ENCODE assay signal across 10 cellular contexts in genomic region chr2:72367530-72368225, GRCh38.
DNase-seq lines count a peak whose midpoint lies in the region; ATAC-seq, FAIRE-seq and TF ChIP-seq lines count a peak whose summit lies in the region.
"Had no signal": no experiment of that assay in that cellular context is flagged by ENCODE, and none has a peak within 500 bp of the region (broad histone marks: within the 10 kb centered on the region; RNA-seq: fewer than 3 reads in every experiment).

No MANE protein-coding gene starts in this region.

- H3K27me3 Mint-ChIP-seq in osteocyte (ENCODE audit: unreplicated experiment) (no peaks in the 10 kb centered on the region), CD14-positive monocyte (ENCODE audit: low read depth in 3 of 3) (peaks cover 0 to 1% (median 0%) of the 10 kb centered on the region in 3 donors)
- no peaks in the 10 kb centered on the region for H3K27me3 Mint-ChIP-seq in stimulated activated memory B cell treated with anti-CD40 and anti-IgM and Interleukin-4, amounts not matched to agents 10 μg/mL and 1 μg/mL and 100 μg/mL, for 72 hours

- TF ChIP-seq CTCF in D721Med (IDR thresholded peaks at IDR 0.05; ENCODE audit: insufficient read depth, missing control alignments) (peak; percentile 23), fibroblast of mammary gland (conservative IDR thresholded peaks at IDR 0.05; ENCODE audit: control insufficient read depth, insufficient read depth, low read depth, low read length) (peak; percentile 51), osteocyte (IDR thresholded peaks at IDR 0.05) (peak; percentile 18), CD14-positive monocyte (IDR thresholded peaks at IDR 0.05) (no peak)

- peaks cover 15% of the 10 kb centered on the region for H3K9me3 Mint-ChIP-seq in osteocyte (ENCODE audit: unreplicated experiment)
- H3K9me3 Mint-ChIP-seq in CD14-positive monocyte, result peaks cover 3 to 14% (median 7%) of the 10 kb centered on the region in 7 donors
- H3K9me3 Mint-ChIP-seq in stimulated activated memory B cell treated with anti-CD40 and anti-IgM and Interleukin-4, amounts not matched to agents 10 μg/mL and 1 μg/mL and 100 μg/mL, for 72 hours, result no peaks in the 10 kb centered on the region

- DNase-seq in D721Med (ENCODE audit: insufficient read length, low spot score) (no peak), RKO (ENCODE audit: low spot score) (peak; percentile 46), fibroblast of mammary gland (ENCODE audit: low read depth) (peak; percentile 91), osteocyte (ENCODE audit: extremely low spot score, unreplicated experiment) (no peak), CD14-positive monocyte (ENCODE audit: low spot score) (no peak)
- DNase-seq in activated CD4-positive, alpha-beta T cell treated with anti-CD3 and anti-CD28 coated beads for 4 hours, result no peak

- FAIRE-seq in D721Med (lab: Jason Lieb, UNC), result no peak
- FAIRE-seq: K562 had no signal

- ATAC-seq in GM18861 (IDR thresholded peaks at IDR 0.05; ENCODE audit: unreplicated experiment), result no peak
- ATAC-seq in stimulated activated memory B cell treated with anti-CD40 and anti-IgM and Interleukin-4, amounts not matched to agents 10 μg/mL and 1 μg/mL and 100 μg/mL, for 72 hours, result no peak
- ATAC-seq: K562 had no signal

- intact Hi-C loops in CD14-positive monocyte (cut with micrococcal nuclease), result no loop called here

- H3K27ac Mint-ChIP-seq in osteocyte (ENCODE audit: unreplicated experiment) (no peak overlapping the region), CD14-positive monocyte (no peak overlapping the region)
- H3K27ac Mint-ChIP-seq in stimulated activated memory B cell treated with anti-CD40 and anti-IgM and Interleukin-4, amounts not matched to agents 10 μg/mL and 1 μg/mL and 100 μg/mL, for 72 hours, result no peak overlapping the region
- H3K27ac Mint-ChIP-seq: activated T-helper 1 cell treated with anti-CD3 and anti-CD28 coated beads, Interleukin-12 subunit alpha, Interleukin-12 subunit beta, Interleukin-2, Interleukin-4 antibody, amounts not matched to agents 30 ng/mL and 10 ng/mL and 1 ng/mL, durations not matched to agents 14 hours and 24 hours and 36 hours had no signal

- H3K36me3 Mint-ChIP-seq in osteocyte (ENCODE audit: unreplicated experiment), result peaks cover 17% of the 10 kb centered on the region
- peaks cover 0 to 3% of the 10 kb centered on the region in 2 donors for H3K36me3 Mint-ChIP-seq in CD14-positive monocyte
- peaks cover 54% of the 10 kb centered on the region for H3K36me3 Mint-ChIP-seq in stimulated activated memory B cell treated with anti-CD40 and anti-IgM and Interleukin-4, amounts not matched to agents 10 μg/mL and 1 μg/mL and 100 μg/mL, for 72 hours

- no peaks in the 10 kb centered on the region for H3K4me1 Mint-ChIP-seq in osteocyte (ENCODE audit: unreplicated experiment)
- no peaks in the 10 kb centered on the region for H3K4me1 Mint-ChIP-seq in CD14-positive monocyte
- H3K4me1 Mint-ChIP-seq in stimulated activated memory B cell treated with anti-CD40 and anti-IgM and Interleukin-4, amounts not matched to agents 10 μg/mL and 1 μg/mL and 100 μg/mL, for 72 hours, result no peaks in the 10 kb centered on the region

- H3K4me3 Mint-ChIP-seq in osteocyte (ENCODE audit: unreplicated experiment) (no peak overlapping the region), CD14-positive monocyte (no peak overlapping the region)
- no peak overlapping the region for H3K4me3 Mint-ChIP-seq in stimulated activated memory B cell treated with anti-CD40 and anti-IgM and Interleukin-4, amounts not matched to agents 10 μg/mL and 1 μg/mL and 100 μg/mL, for 72 hours
- H3K4me3 Mint-ChIP-seq: activated T-helper 1 cell treated with anti-CD3 and anti-CD28 coated beads, Interleukin-12 subunit alpha, Interleukin-12 subunit beta, Interleukin-2, Interleukin-4 antibody, amounts not matched to agents 30 ng/mL and 10 ng/mL and 1 ng/mL, durations not matched to agents 14 hours and 24 hours and 36 hours had no signal

- no peak overlapping the region for H3K4me3 ChIP-seq in fibroblast of mammary gland (ENCODE audit: control insufficient read depth, low read depth, low read length)
- H3K4me3 ChIP-seq: K562 had no signal

Comparison
In these comparisons a context has a peak if more than half of its experiments do, and no peak if none do; other contexts are left out.
1. DNase-seq: peak in RKO (single experiment) and fibroblast of mammary gland (single experiment); none in D721Med (single experiment), osteocyte (single experiment), CD14-positive monocyte (single experiment) and activated CD4-positive, alpha-beta T cell treated with anti-CD3 and anti-CD28 coated beads for 4 hours (0 of 2).